36 cellular contexts compared by ENCODE assay signal in the genomic region with DNA sequence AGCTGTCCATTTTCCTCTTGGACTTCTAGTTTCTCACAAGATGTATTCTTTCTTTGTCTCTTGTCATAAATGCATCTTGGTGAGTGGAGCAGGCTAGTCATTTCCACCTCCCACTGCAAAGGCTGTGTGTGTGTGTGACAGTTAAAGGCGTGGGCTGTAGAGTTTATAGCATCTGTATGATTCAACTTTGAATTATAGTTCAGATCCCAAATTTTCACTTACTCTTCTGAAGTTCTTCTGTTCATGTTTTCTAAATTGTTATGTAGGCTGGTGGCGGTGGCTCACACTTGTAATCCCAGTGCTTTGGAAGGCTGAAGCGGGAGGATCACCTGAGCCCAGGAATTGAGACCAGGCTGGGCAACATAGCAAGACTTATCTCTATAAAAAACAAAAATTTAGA. TPM values are rescaled to one million over a fixed set of nuclear protein-coding genes. Genes with fewer than 3 reads are reported as not detected.
"Had no signal": no experiment of that assay in that cellular context is flagged by ENCODE, and none has a peak within 500 bp of the region (broad histone marks: within the 10 kb centered on the region; RNA-seq: fewer than 3 reads in every experiment).

No MANE protein-coding gene starts in this region.

- H3K9me3 ChIP-seq: adrenal gland, body of pancreas, breast epithelium had no signal

- H3K36me3 ChIP-seq: adrenal gland, brain microvascular endothelial cell, breast epithelium had no signal

- H3K4me1 ChIP-seq: adrenal gland, body of pancreas, breast epithelium had no signal

- ATAC-seq: activated CD8-positive, alpha-beta T cell treated with anti-CD3 and anti-CD28 coated beads for 36 hours; activated naive CD4-positive, alpha-beta T cell treated with anti-CD3 and anti-CD28 coated beads, Interleukin-2, amount 50 U/mL, for 72 hours; activated T-cell treated with anti-CD3 and anti-CD28 coated beads, Interleukin-2, amount 50 U/mL, for 4 hours; activated T-cell treated with anti-CD3 and anti-CD28 coated beads, Interleukin-2, amount 50 U/mL, for 72 hours; activated T-helper 17 cell treated with anti-CD3 and anti-CD28 coated beads, Interleukin-2, amount 50 U/mL, for 72 hours; body of pancreas; T-cell; T-helper 17 cell had no signal

- H3K27ac ChIP-seq: adrenal gland, body of pancreas, brain microvascular endothelial cell, breast epithelium, VCaP had no signal

- H3K4me3 ChIP-seq: adrenal gland, body of pancreas, breast epithelium had no signal

- DNase-seq: activated B cell treated with CpG ODN at 0.5 μM for 24 hours; activated CD4-positive, alpha-beta memory T cell treated with anti-CD3 and anti-CD28 coated beads for 36 hours; activated CD4-positive, alpha-beta T cell treated with anti-CD3 and anti-CD28 coated beads for 4 hours; activated CD4-positive, alpha-beta T cell treated with anti-CD3 and anti-CD28 coated beads, Interleukin-2, amount 10 ng/mL, durations not matched to agents 24 days and 14 days; activated CD4-positive, alpha-beta T cell treated with anti-CD3 and anti-CD28 coated beads, Interleukin-2, amount 50 U/mL, for 1 hour; activated CD4-positive, alpha-beta T cell treated with anti-CD3 and anti-CD28 coated beads, Interleukin-2, amount 50 U/mL, for 4 hours; activated CD4-positive, CD25-positive, alpha-beta regulatory T cell treated with anti-CD3 and anti-CD28 coated beads, Interleukin-2, amount 50 U/mL, for 72 hours; activated CD8-positive, alpha-beta memory T cell treated with anti-CD3 and anti-CD28 coated beads, Interleukin-2, amount 50 U/mL, for 4 hours; activated CD8-positive, alpha-beta T cell treated with anti-CD3 and anti-CD28 coated beads for 36 hours; activated effector memory CD4-positive, alpha-beta T cell treated with anti-CD3 and anti-CD28 coated beads, Interleukin-2, amount 50 U/mL, for 16 hours; activated gamma-delta T cell treated with Interleukin-2 at 50 U/mL for 16 hours; activated naive CD4-positive, alpha-beta T cell; activated naive CD4-positive, alpha-beta T cell treated with anti-CD3 and anti-CD28 coated beads for 36 hours; activated naive CD4-positive, alpha-beta T cell treated with anti-CD3 and anti-CD28 coated beads, Interleukin-2, amount 50 U/mL, for 16 hours; activated naive CD8-positive, alpha-beta T cell treated with anti-CD3 and anti-CD28 coated beads for 36 hours; activated T-cell treated with anti-CD3 and anti-CD28 coated beads for 4 hours; activated T-cell treated with anti-CD3 and anti-CD28 coated beads, Interleukin-2, amount 50 U/mL, for 1 hour; activated T-cell treated with anti-CD3 and anti-CD28 coated beads, Interleukin-2, amount 50 U/mL, for 4 hours; activated T-cell treated with anti-CD3 and anti-CD28 coated beads, Interleukin-2, amount 50 U/mL, for 72 hours; adrenal gland; amniotic stem cell; aorta; body of pancreas; brain microvascular endothelial cell; central memory CD4-positive, alpha-beta T cell; T-cell; T-helper 17 cell; T1000 had no signal

- H3K27me3 ChIP-seq: adrenal gland, body of pancreas, brain microvascular endothelial cell, breast epithelium had no signal

RNA-seq across cellular contexts. Expression of a gene that starts 44.7 kb away (rescaled TPM):
- total RNA-seq: activated CD4-positive, alpha-beta memory T cell treated with anti-CD3 and anti-CD28 coated beads for 36 hours; activated CD4-positive, alpha-beta T cell treated with anti-CD3 and anti-CD28 coated beads, Interleukin-2, amount 10 ng/mL, durations not matched to agents 24 days and 14 days; activated CD8-positive, alpha-beta memory T cell treated with anti-CD3 and anti-CD28 coated beads for 36 hours; activated CD8-positive, alpha-beta T cell treated with anti-CD3 and anti-CD28 coated beads for 36 hours; activated naive CD4-positive, alpha-beta T cell treated with anti-CD3 and anti-CD28 coated beads for 36 hours; activated naive CD4-positive, alpha-beta T cell treated with anti-CD3 and anti-CD28 coated beads, Interleukin-2, amount 50 U/mL, for 72 hours; activated naive CD8-positive, alpha-beta T cell treated with anti-CD3 and anti-CD28 coated beads for 36 hours; activated T-cell treated with anti-CD3 and anti-CD28 coated beads, Interleukin-2, amount 50 U/mL, for 4 hours; activated T-cell treated with anti-CD3 and anti-CD28 coated beads, Interleukin-2, amount 50 U/mL, for 72 hours; activated T-helper 1 cell treated with anti-CD3 and anti-CD28 coated beads, Interleukin-12 subunit alpha, Interleukin-12 subunit beta, Interleukin-2, Interleukin-4 antibody, amounts not matched to agents 30 ng/mL and 10 ng/mL and 1 ng/mL, durations not matched to agents 14 hours and 24 hours and 36 hours; T-helper 1 cell treated with Interleukin-12 subunit alpha and Interleukin-12 subunit beta and Interleukin-4 antibody, amounts not matched to agents 30 ng/mL and 1 ng/mL, for 36 hours; T-helper 17 cell; T-helper 2 cell treated with Interferon-gamma antibody and Interleukin-4, amounts not matched to agents 100 ng/mL and 5 ng/mL, for 36 hours had no signal
